8 cellular contexts compared by ENCODE assay signal in the genomic region with DNA sequence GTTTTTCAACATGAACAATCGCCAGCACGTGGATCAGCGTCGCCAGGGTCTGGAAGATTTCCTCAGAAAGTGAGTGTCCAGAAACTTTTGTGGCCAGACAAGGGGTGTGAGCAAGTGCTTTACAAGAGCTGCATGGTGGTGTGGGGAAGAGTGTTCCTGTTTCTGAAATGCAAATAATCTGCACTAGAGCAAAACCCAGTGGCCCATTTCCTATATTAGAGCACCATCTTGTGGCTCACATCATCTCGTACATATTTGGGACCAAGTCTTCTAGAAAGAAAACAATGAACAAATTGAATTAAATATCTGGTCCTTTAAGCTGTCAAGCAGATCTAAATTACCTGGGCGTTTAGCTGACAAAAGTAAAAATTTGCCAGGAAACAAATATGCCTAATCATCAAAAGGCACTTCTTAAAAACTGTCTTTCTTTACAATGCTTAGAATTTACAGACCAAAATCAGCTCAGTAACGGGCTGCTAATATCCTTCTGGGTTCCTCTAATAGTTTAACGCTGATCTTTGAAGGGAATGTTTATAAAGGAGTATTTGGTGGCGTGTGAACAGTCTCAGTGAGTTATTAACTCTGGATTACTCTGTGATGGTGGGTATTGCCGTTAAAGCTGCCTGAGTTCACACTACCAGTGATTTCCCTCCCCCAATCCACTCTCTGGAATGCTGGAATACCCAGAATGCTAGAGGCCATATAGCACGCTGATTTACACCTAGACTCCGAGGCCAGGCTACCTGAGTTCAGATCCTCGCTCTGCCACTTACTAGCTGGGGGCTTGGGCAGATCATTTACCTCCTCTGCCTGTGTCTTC.
A peak's percentile ranks its signal among the peaks of the same experiment; 100 is the strongest.
DNase-seq lines count a peak whose midpoint lies in the region; ATAC-seq lines count a peak whose summit lies in the region.

No MANE protein-coding gene starts in this region.

- peaks cover 6% of the 10 kb centered on the region for H3K36me3 Mint-ChIP-seq in activated naive CD8-positive, alpha-beta T cell treated with anti-CD3 and anti-CD28 coated beads, Interleukin-2, amount 50 U/mL, for 24 hours (ENCODE audit: low read depth)

- no peaks in the 10 kb centered on the region for H3K27me3 Mint-ChIP-seq in activated naive CD8-positive, alpha-beta T cell treated with anti-CD3 and anti-CD28 coated beads, Interleukin-2, amount 50 U/mL, for 24 hours

- no peak overlapping the region for H3K27ac Mint-ChIP-seq in activated naive CD8-positive, alpha-beta T cell treated with anti-CD3 and anti-CD28 coated beads, Interleukin-2, amount 50 U/mL, for 24 hours

- peaks cover 11% of the 10 kb centered on the region for H3K4me1 Mint-ChIP-seq in activated naive CD8-positive, alpha-beta T cell treated with anti-CD3 and anti-CD28 coated beads, Interleukin-2, amount 50 U/mL, for 24 hours

- ATAC-seq in HG02571 (IDR thresholded peaks at IDR 0.05; ENCODE audit: unreplicated experiment): peak; percentile 79
- peak; percentile 57 for ATAC-seq in activated naive CD8-positive, alpha-beta T cell treated with anti-CD3 and anti-CD28 coated beads, Interleukin-2, amount 50 U/mL, for 24 hours
- peak; percentile 75 to 88 for ATAC-seq in left cardiac atrium

- intact Hi-C loops in left cardiac atrium (cut with DNase I): loop anchor here (2.0 to 10.0 kb wide), 5 partner anchors 280 to 797 kb away; no protein-coding TSS in a partner anchor

- DNase-seq in NCI-H1436 (lab: John Stamatoyannopoulos, UW): peak; percentile 65
- no peak for DNase-seq in NCI-H1436 treated with DMSO at 0.1 percent for 48 hours (lab: John Stamatoyannopoulos, UW)
- DNase-seq in MV-4-11 (lab: John Stamatoyannopoulos, UW): peak; percentile 87
- DNase-seq in SIG-M5 (lab: John Stamatoyannopoulos, UW): peak; percentile 32
- DNase-seq in activated naive CD8-positive, alpha-beta T cell treated with anti-CD3 and anti-CD28 coated beads, Interleukin-2, amount 50 U/mL, for 24 hours: peak; percentile 23
- DNase-seq in left cardiac atrium: no peak
- DNase-seq in putamen (ENCODE audit: low spot score): peak; percentile 80

- H3K9me3 Mint-ChIP-seq in activated naive CD8-positive, alpha-beta T cell treated with anti-CD3 and anti-CD28 coated beads, Interleukin-2, amount 50 U/mL, for 24 hours: no peaks in the 10 kb centered on the region

- no peak overlapping the region for H3K4me3 Mint-ChIP-seq in activated naive CD8-positive, alpha-beta T cell treated with anti-CD3 and anti-CD28 coated beads, Interleukin-2, amount 50 U/mL, for 24 hours

Comparison
In these comparisons a context has a peak if more than half of its experiments do, and no peak if none do; other contexts are left out.
1. DNase-seq: peak in NCI-H1436 (single experiment), MV-4-11 (single experiment), SIG-M5 (single experiment), activated naive CD8-positive, alpha-beta T cell treated with anti-CD3 and anti-CD28 coated beads, Interleukin-2, amount 50 U/mL, for 24 hours (single experiment) and putamen (single experiment); none in NCI-H1436 treated with DMSO at 0.1 percent for 48 hours (single experiment) and left cardiac atrium (single experiment).
2. Peak in every context shown above with its lines, with median percentiles within 50 percentile points of each other: ATAC-seq.